Comparison of ENCODE assay signal across 8 cellular contexts in genomic region chr19:36772341-36773222, GRCh38. TPM values are rescaled to one million over a fixed set of nuclear protein-coding genes. Genes with fewer than 3 reads are reported as not detected.
A peak's percentile ranks its signal among the peaks of the same experiment; 100 is the strongest.
DNase-seq lines count a peak whose midpoint lies in the region; ATAC-seq, FAIRE-seq and TF ChIP-seq lines count a peak whose summit lies in the region.

TSS of gene ZNF850 (minus strand) at chr19:36772807. CDS start at chr19:36762606, 10,201 bp downstream.

- H3K27me3 ChIP-seq in right atrium auricular region (no peaks in the 10 kb centered on the region), psoas muscle (ENCODE audit: insufficient read depth in 3 of 3, low read length in 2 of 3) (no peaks in the 10 kb centered on the region)

- peaks cover 24 to 27% (median 25%) of the 10 kb centered on the region in 3 donors for H3K4me1 Mint-ChIP-seq in T-cell

- FAIRE-seq in urothelium cell line (lab: Jason Lieb, UNC): peak; percentile 66

- peak within 1 kb of the TSS; percentile 85 for H3K27ac ChIP-seq in angular gyrus (ENCODE audit: low read depth, low read length)
- H3K27ac ChIP-seq in right atrium auricular region: peak within 1 kb of the TSS; percentile 81 to 85
- peak within 1 kb of the TSS; percentile 94 for H3K27ac ChIP-seq in psoas muscle

- H3K27ac Mint-ChIP-seq in T-cell: peak within 1 kb of the TSS; percentile 87 to 94

- peaks cover 21% of the 10 kb centered on the region for H3K36me3 Mint-ChIP-seq in T-cell

- WGBS in psoas muscle, 3 donors: 0 to 1% (median 1%) methylated on average over 52 to 55 of the region's 55 CpGs

- H3K4me3 Mint-ChIP-seq in T-cell: peak within 1 kb of the TSS; percentile 95 to 96 (median 96)

- POLR2A ChIA-PET in T-cell (lab: Charles Lee): interaction anchor here (0.6 to 0.8 kb wide), 2 partner anchors 65 to 169 kb away, joined by 3 to 7 read pairs; no protein-coding TSS in a partner anchor

- ATAC-seq in HG02759 (IDR thresholded peaks at IDR 0.05; ENCODE audit: unreplicated experiment) (peak; percentile 96), T-cell (replicated peaks in 1 of 4) (peak; percentile 93 to 95 (median 94)), psoas muscle (peak; percentile 97 to 99 (median 98))

- H3K9me3 ChIP-seq in right atrium auricular region: peaks cover 0 to 52% of the 10 kb centered on the region in 2 donors
- peaks cover 34% of the 10 kb centered on the region for H3K9me3 ChIP-seq in psoas muscle

- peaks cover 8 to 16% (median 12%) of the 10 kb centered on the region in 3 donors for H3K9me3 Mint-ChIP-seq in T-cell

- H3K27me3 Mint-ChIP-seq in T-cell: no peaks in the 10 kb centered on the region

- intact Hi-C loops in psoas muscle (cut with DNase I): loop anchor here in 1 of 2 donors (5.0 kb wide), 1 partner anchor 600 kb away; the partner anchor contains the start of gene ZNF527

- H3K4me3 ChIP-seq in GM12865 (ENCODE audit: low read depth, low read length) (peak within 1 kb of the TSS; percentile 70), right atrium auricular region (peak within 1 kb of the TSS; percentile 62 to 72), psoas muscle (peak within 1 kb of the TSS; percentile 99)

- CTCF ChIA-PET in T-cell (lab: Charles Lee): interaction anchor here in 1 of 2 donors (0.6 to 1.0 kb wide), 2 partner anchors 78 to 91 kb away, joined by 4 read pairs; partner anchors contain the start of gene ZNF345

- H3K4me1 ChIP-seq in right atrium auricular region: peaks cover 0 to 20% of the 10 kb centered on the region in 2 donors
- peaks cover 14% of the 10 kb centered on the region for H3K4me1 ChIP-seq in psoas muscle

- DNase-seq in GM12865 (ENCODE audit: low read depth): peak; percentile 97
- DNase-seq in NCI-H1417 treated with DMSO at 0.1 percent for 48 hours (lab: John Stamatoyannopoulos, UW): peak; percentile 46
- DNase-seq in T-cell: peak; percentile 82 to 96 (median 91)
- DNase-seq in right atrium auricular region (ENCODE audit: low spot score): peak; percentile 95
- DNase-seq in psoas muscle: peak; percentile 93 to 96
- DNase-seq in urothelium cell line (ENCODE audit: low spot score): peak; percentile 90

- H3K36me3 ChIP-seq in right atrium auricular region (no peaks in the 10 kb centered on the region), psoas muscle (ENCODE audit: insufficient read depth in 1 of 2, low read depth in 1 of 2) (no peaks in the 10 kb centered on the region)

- TF ChIP-seq CTCF in GM12865 (IDR thresholded peaks at IDR 0.05; ENCODE audit: insufficient read depth, low read depth, low read length, missing control alignments) (no peak), right atrium auricular region (IDR thresholded peaks at IDR 0.05) (no peak), psoas muscle (IDR thresholded peaks at IDR 0.05) (no peak)

RNA-seq across cellular contexts. Expression of gene ZNF850, which starts in this region (rescaled TPM):
- total RNA-seq in T-cell: 1 to 10 TPM; 1.5 to 5.7 (median 4.7) TPM
- total RNA-seq in right atrium auricular region: 1 to 10 TPM; 4.9 to 5.2 TPM
- total RNA-seq in psoas muscle: 1 to 10 TPM in 1 of 4 donors, under 1 TPM in 3; 0.27 to 1.1 (median 0.61) TPM
- under 1 TPM; 0.10 to 0.29 (median 0.14) TPM for polyA plus RNA-seq in psoas muscle

Comparison
In these comparisons a context has a peak if more than half of its experiments do, and no peak if none do; other contexts are left out.
1. Peak in every context shown above with its lines: DNase-seq, ATAC-seq, H3K4me3 ChIP-seq and H3K27ac ChIP-seq.
2. DNase-seq: peak in every context shown above with its lines; median percentile 97 in GM12865; 95 in right atrium auricular region; 94 in psoas muscle; 91 in T-cell; 90 in urothelium cell line; 46 in NCI-H1417 treated with DMSO at 0.1 percent for 48 hours.